ENCODE assay signal across 25 cellular contexts in the genomic region with DNA sequence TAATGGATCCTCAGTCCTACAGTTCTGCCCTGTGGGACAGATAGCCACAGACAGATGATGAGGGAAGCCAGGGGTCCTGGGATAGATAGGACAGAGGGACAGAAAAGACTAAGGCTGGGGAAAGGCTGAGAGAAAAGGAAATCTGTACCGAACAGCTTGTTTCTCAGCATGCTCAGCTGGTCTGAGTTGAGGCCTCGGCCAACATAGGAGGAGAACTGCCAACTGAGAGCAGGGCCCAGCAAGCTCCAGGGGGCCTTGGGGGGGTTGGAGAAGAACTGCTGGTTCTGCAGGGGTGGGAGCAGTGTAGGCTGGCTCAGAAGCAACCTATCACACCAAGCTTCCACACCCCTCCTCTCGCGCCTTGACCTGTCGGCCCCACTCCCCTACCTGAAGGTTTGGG. TPM values are rescaled to one million over a fixed set of nuclear protein-coding genes. Genes with fewer than 3 reads are reported as not detected.
"Had no signal": no experiment of that assay in that cellular context is flagged by ENCODE, and none has a peak within 500 bp of the region (broad histone marks: within the 10 kb centered on the region; RNA-seq: fewer than 3 reads in every experiment).

No MANE protein-coding gene starts in this region.

- H3K4me3 ChIP-seq: adrenal gland, breast epithelium, Peyer's patch, SJSA1 had no signal

- DNase-seq: activated CD4-positive, alpha-beta memory T cell treated with anti-CD3 and anti-CD28 coated beads for 36 hours; activated CD4-positive, alpha-beta T cell treated with anti-CD3 and anti-CD28 coated beads, Interleukin-2, amount 10 ng/mL, durations not matched to agents 24 days and 14 days; activated CD4-positive, CD25-positive, alpha-beta regulatory T cell treated with anti-CD3 and anti-CD28 coated beads, Interleukin-2, amount 50 U/mL, for 72 hours; activated naive CD4-positive, alpha-beta T cell treated with Interleukin-2 at 50 U/mL for 16 hours; activated naive CD8-positive, alpha-beta T cell treated with anti-CD3 and anti-CD28 coated beads for 36 hours; activated T-cell treated with anti-CD3 and anti-CD28 coated beads for 4 hours; adrenal gland; aorta; Kasumi-1; KBM-7; NCI-H1105 treated with DMSO at 0.1 percent for 48 hours; NCI-H1436 treated with DMSO at 0.1 percent for 48 hours; NCI-H187; NCI-H2081; NCI-H510A treated with DMSO at 0.1 percent for 48 hours; SHP77; SW 1271 had no signal

- H3K4me1 Mint-ChIP-seq: activated naive CD8-positive, alpha-beta T cell treated with anti-CD3 and anti-CD28 coated beads for 36 hours; WTC11 had no signal

- H3K27me3 ChIP-seq: adrenal gland, breast epithelium, Peyer's patch, SJSA1 had no signal

- H3K4me3 Mint-ChIP-seq: activated CD4-positive, alpha-beta memory T cell treated with anti-CD3 and anti-CD28 coated beads for 36 hours; activated CD4-positive, alpha-beta T cell treated with anti-CD3 and anti-CD28 coated beads, Interleukin-2, amount 10 ng/mL, durations not matched to agents 24 days and 14 days; activated naive CD8-positive, alpha-beta T cell treated with anti-CD3 and anti-CD28 coated beads for 36 hours; T-helper 2 cell treated with Interferon-gamma antibody and Interleukin-4, amounts not matched to agents 5 μg/mL and 100 μg/mL, for 36 hours; WTC11 had no signal

- H3K9me3 ChIP-seq: adrenal gland, breast epithelium, Peyer's patch, SJSA1 had no signal

- H3K9me3 Mint-ChIP-seq: activated CD4-positive, alpha-beta memory T cell treated with anti-CD3 and anti-CD28 coated beads for 36 hours; activated CD4-positive, alpha-beta T cell treated with anti-CD3 and anti-CD28 coated beads, Interleukin-2, amount 10 ng/mL, durations not matched to agents 24 days and 14 days; activated naive CD8-positive, alpha-beta T cell treated with anti-CD3 and anti-CD28 coated beads for 36 hours; T-helper 2 cell treated with Interferon-gamma antibody and Interleukin-4, amounts not matched to agents 5 μg/mL and 100 μg/mL, for 36 hours; WTC11 had no signal

- ATAC-seq: SK-N-SH treated with all-trans-retinoic acid at 6 μM for 48 hours, WTC11 had no signal

- H3K27me3 Mint-ChIP-seq: activated CD4-positive, alpha-beta memory T cell treated with anti-CD3 and anti-CD28 coated beads for 36 hours; activated CD4-positive, alpha-beta T cell treated with anti-CD3 and anti-CD28 coated beads, Interleukin-2, amount 10 ng/mL, durations not matched to agents 24 days and 14 days; activated naive CD8-positive, alpha-beta T cell treated with anti-CD3 and anti-CD28 coated beads for 36 hours had no signal

- H3K27ac ChIP-seq: adrenal gland, breast epithelium, Peyer's patch, SJSA1 had no signal

- H3K27ac Mint-ChIP-seq: activated CD4-positive, alpha-beta memory T cell treated with anti-CD3 and anti-CD28 coated beads for 36 hours; activated CD4-positive, alpha-beta T cell treated with anti-CD3 and anti-CD28 coated beads, Interleukin-2, amount 10 ng/mL, durations not matched to agents 24 days and 14 days; activated naive CD8-positive, alpha-beta T cell treated with anti-CD3 and anti-CD28 coated beads for 36 hours; T-helper 2 cell treated with Interferon-gamma antibody and Interleukin-4, amounts not matched to agents 5 μg/mL and 100 μg/mL, for 36 hours; WTC11 had no signal

- H3K4me1 ChIP-seq: adrenal gland, breast epithelium, Peyer's patch, SJSA1 had no signal

RNA-seq across cellular contexts. Expression of a gene that starts 10.1 kb away (rescaled TPM):
- polyA plus RNA-seq: aorta had no signal

RNA-seq across cellular contexts. Expression of a gene that starts 13.9 kb away (rescaled TPM):
- total RNA-seq: activated CD4-positive, alpha-beta memory T cell treated with anti-CD3 and anti-CD28 coated beads for 36 hours; activated CD4-positive, alpha-beta T cell treated with anti-CD3 and anti-CD28 coated beads, Interleukin-2, amount 10 ng/mL, durations not matched to agents 24 days and 14 days; activated CD8-positive, alpha-beta memory T cell treated with anti-CD3 and anti-CD28 coated beads for 36 hours; activated naive CD8-positive, alpha-beta T cell treated with anti-CD3 and anti-CD28 coated beads for 36 hours; adrenal gland; aorta; breast epithelium; Peyer's patch; SJSA1; T-helper 1 cell treated with Interleukin-12 subunit alpha and Interleukin-12 subunit beta and Interleukin-4 antibody, amounts not matched to agents 30 ng/mL and 1 ng/mL, for 36 hours; WTC11 had no signal
